In genomic region chr13:67100723-67101122, GRCh38 we compare ENCODE assay signal across 2 cellular contexts.
TF ChIP-seq lines count a peak whose summit lies in the region.

No MANE protein-coding gene starts in this region.

TF ChIP-seq in GM23338, 12 proteins besides CTCF, POLR2A, EP300 and RAD21 (continued from another document):
- TF ChIP-seq ZNF462 (CRISPR knock-in tag; IDR thresholded peaks at IDR 0.05) = no peak
- TF ChIP-seq EZH2 (IDR thresholded peaks at IDR 0.05; ENCODE audit: low read depth, unreplicated experiment) = no peak
- no peak for TF ChIP-seq ZNF331 (CRISPR knock-in tag; IDR thresholded peaks at IDR 0.05; ENCODE audit: low read depth)
- no peak for TF ChIP-seq ETS1 (IDR thresholded peaks at IDR 0.05)
- TF ChIP-seq STAT1 (IDR thresholded peaks at IDR 0.05; ENCODE audit: unreplicated experiment) = no peak
- TF ChIP-seq REST (IDR thresholded peaks at IDR 0.05; ENCODE audit: unreplicated experiment) = no peak
- TF ChIP-seq ZNF114 (CRISPR knock-in tag; IDR thresholded peaks at IDR 0.05) = no peak
- TF ChIP-seq NANOG (IDR thresholded peaks at IDR 0.05; ENCODE audit: borderline replicate concordance) = no peak

TF ChIP-seq in WTC11, 78 proteins besides CTCF, POLR2A, EP300 and RAD21:
- TF ChIP-seq HMGXB4 (CRISPR knock-in tag; IDR thresholded peaks at IDR 0.05) = no peak
- no peak for TF ChIP-seq ATF1 (CRISPR knock-in tag; IDR thresholded peaks at IDR 0.05)
